ENCODE assay signal across 8 cellular contexts in genomic region chr17:42154514-42154883, GRCh38.
DNase-seq lines count a peak whose midpoint lies in the region; ATAC-seq and TF ChIP-seq lines count a peak whose summit lies in the region.

No MANE protein-coding gene starts in this region.

- H3K36me3 ChIP-seq in SK-N-MC (ENCODE audit: insufficient read depth, low read length) = no peaks in the 10 kb centered on the region; the same call in 1 of the 2 replicates

- no peaks in the 10 kb centered on the region for H3K9me3 ChIP-seq in SK-N-MC (ENCODE audit: low read depth, low read length)

- TF ChIP-seq CTCF in foreskin fibroblast (IDR thresholded peaks at IDR 0.05; ENCODE audit: low read depth, low read length) (no peak), GM13977 (IDR thresholded peaks at IDR 0.05; ENCODE audit: extremely low read depth, insufficient read depth, missing control alignments) (no peak)

- peak overlapping the region; percentile 96 for H3K9ac ChIP-seq in SK-N-MC (ENCODE audit: insufficient read length)

- ATAC-seq in GM21447 (IDR thresholded peaks at IDR 0.05; ENCODE audit: unreplicated experiment) = peak; percentile 4

- H3K27ac ChIP-seq in SK-N-MC = peak overlapping the region; percentile 74

- peak overlapping the region; percentile 94 for H3K4me3 ChIP-seq in SK-N-MC
- H3K4me3 ChIP-seq in foreskin fibroblast (ENCODE audit: low read depth in 1 of 2, low read length in 2 of 2) = peak overlapping the region; percentile 79 to 95
- H3K4me3 ChIP-seq in skeletal muscle cell (ENCODE audit: low read depth, low read length) = peak overlapping the region; percentile 76

- in situ Hi-C loops in GM13977 (cut with MboI; ENCODE audit: low pct_unique_long_range_greater_than_20kb, low sequenced_read_pairs, unreplicated experiment) = no loop called here

- DNase-seq in SK-N-MC (ENCODE audit: low read depth, low spot score) = no peak
- DNase-seq in foreskin fibroblast = no peak
- no peak for DNase-seq in skeletal muscle cell (ENCODE audit: low read depth)
- no peak for DNase-seq in GM13977 (ENCODE audit: low spot score)
- no peak for DNase-seq in activated CD8-positive, alpha-beta memory T cell treated with anti-CD3 and anti-CD28 coated beads, Interleukin-2, amount 50 U/mL, for 48 hours
- DNase-seq in HuH-7 (ENCODE audit: low spot score) = no peak
- DNase-seq in pons (ENCODE audit: low spot score) = no peak
